Comparison of ENCODE assay signal across 17 cellular contexts in the genomic region with DNA sequence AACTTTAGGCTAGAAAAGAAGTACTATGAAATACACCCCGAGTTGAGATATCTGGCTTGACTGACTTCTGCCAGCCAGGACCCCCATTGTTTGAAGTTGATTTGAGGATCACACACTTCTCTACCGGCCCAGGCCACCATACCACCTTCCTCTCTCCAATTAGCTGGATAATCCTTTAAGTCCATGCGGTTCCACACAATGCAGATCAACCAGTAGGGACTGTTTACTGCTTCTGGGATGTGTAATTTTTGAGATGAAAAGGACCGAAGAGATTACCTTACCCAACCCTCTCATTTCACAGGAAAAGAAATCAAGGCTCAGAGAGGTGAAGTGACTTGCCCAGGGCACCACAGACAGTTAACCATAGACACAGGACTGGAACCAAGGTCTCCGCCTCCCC. TPM values are rescaled to one million over a fixed set of nuclear protein-coding genes. Genes with fewer than 3 reads are reported as not detected.
A peak's percentile ranks its signal among the peaks of the same experiment; 100 is the strongest.
DNase-seq lines count a peak whose midpoint lies in the region; TF ChIP-seq lines count a peak whose summit lies in the region.
"Had no signal": no experiment of that assay in that cellular context is flagged by ENCODE, and none has a peak within 500 bp of the region (broad histone marks: within the 10 kb centered on the region; RNA-seq: fewer than 3 reads in every experiment).

No MANE protein-coding gene starts in this region.

- WGBS in mammary epithelial cell (ENCODE audit: low coverage, missing lambda C conversion rate) = 96% methylated on average over 5 of the region's 5 CpGs
- WGBS in mesendoderm (ENCODE audit: extremely low coverage, insufficient coverage, low lambda C conversion rate) = no CpG with 5 or more reads among the region's 5 CpGs

- no peak overlapping the region for H2BK15ac ChIP-seq in mesendoderm (replicated peaks; ENCODE audit: low read depth)

- TF ChIP-seq CTCF in MCF 10A (IDR thresholded peaks at IDR 0.05; ENCODE audit: unreplicated experiment) (no peak), mammary epithelial cell (conservative IDR thresholded peaks at IDR 0.05 in 1 of 2, IDR thresholded peaks at IDR 0.05 in 1 of 2; ENCODE audit: extremely low read depth in 1 of 2, insufficient read depth in 1 of 2, low read depth in 1 of 2, low read length in 2 of 2) (no peak), VCaP (conservative IDR thresholded peaks at IDR 0.05) (no peak)

- H2BK5ac ChIP-seq in mesendoderm (ENCODE audit: low read length) = no peak overlapping the region

- H3K9ac ChIP-seq in mammary epithelial cell (ENCODE audit: insufficient read depth, low read length) = no peak overlapping the region
- H3K9ac ChIP-seq in mesendoderm (ENCODE audit: low read length) = no peak overlapping the region

- H3K79me1 ChIP-seq in mesendoderm (ENCODE audit: low read length) = no peaks in the 10 kb centered on the region

- H3K27me3 Mint-ChIP-seq in MCF 10A (ENCODE audit: insufficient read depth, unreplicated experiment) = no peaks in the 10 kb centered on the region
- H3K27me3 Mint-ChIP-seq: activated B cell treated with CpG ODN at 0.5 μM for 24 hours had no signal

- H3K27ac Mint-ChIP-seq in MCF 10A (ENCODE audit: low read depth, unreplicated experiment) = peak overlapping the region; percentile 46
- H3K27ac Mint-ChIP-seq: activated B cell treated with CpG ODN at 0.5 μM for 24 hours, HFFc6 had no signal

- no peak overlapping the region for H3K56ac ChIP-seq in mesendoderm (ENCODE audit: low read length)

- H3K27me3 ChIP-seq in mammary epithelial cell (ENCODE audit: insufficient read depth, low read length) = no peaks in the 10 kb centered on the region
- H3K27me3 ChIP-seq in mesendoderm (ENCODE audit: insufficient read depth, low read length, poor library complexity) = no peaks in the 10 kb centered on the region
- H3K27me3 ChIP-seq: testis had no signal

- H3K4me3 ChIP-seq in mammary epithelial cell (replicated peaks in 1 of 3; ENCODE audit: insufficient read depth in 1 of 3, low read depth in 2 of 3, low read length in 3 of 3) = no peak overlapping the region
- H3K4me3 ChIP-seq in mesendoderm (ENCODE audit: low read length) = no peak overlapping the region
- H3K4me3 ChIP-seq: testis had no signal

- no peaks in the 10 kb centered on the region for H4K20me1 ChIP-seq in mammary epithelial cell (ENCODE audit: insufficient read depth, low read length)

- H3K36me3 ChIP-seq in mammary epithelial cell (ENCODE audit: insufficient read depth, low read length) = no peaks in the 10 kb centered on the region
- no peaks in the 10 kb centered on the region for H3K36me3 ChIP-seq in mesendoderm (ENCODE audit: control insufficient read depth, insufficient read depth, low read length)

- H3K79me2 ChIP-seq in mammary epithelial cell (ENCODE audit: insufficient read depth, low read length) = peaks cover 39% of the 10 kb centered on the region
- no peaks in the 10 kb centered on the region for H3K79me2 ChIP-seq in mesendoderm (ENCODE audit: control insufficient read depth, insufficient read depth, low read length)

- no peaks in the 10 kb centered on the region for H3K9me3 Mint-ChIP-seq in MCF 10A (ENCODE audit: unreplicated experiment)
- H3K9me3 Mint-ChIP-seq: activated B cell treated with CpG ODN at 0.5 μM for 24 hours, HFFc6 had no signal

- CTCF ChIA-PET in MCF 10A (lab: Yijun Ruan, JAX) = no interaction called here
- CTCF ChIA-PET in mammary epithelial cell (lab: Charles Lee; ENCODE audit: low non-redundant PET) = no interaction called here

- dilution Hi-C loops in mammary epithelial cell (cut with HindIII; ENCODE audit: low sequenced_read_pairs) = no loop called here

- no peak overlapping the region for H2AFZ ChIP-seq in mammary epithelial cell (ENCODE audit: low read depth, low read length)

- no peak overlapping the region for H4K8ac ChIP-seq in mesendoderm (ENCODE audit: low read depth, low read length)

- H4K5ac ChIP-seq in mesendoderm (ENCODE audit: low read length) = no peak overlapping the region

- peaks cover 38% of the 10 kb centered on the region for H3K4me1 Mint-ChIP-seq in MCF 10A (ENCODE audit: insufficient read depth, unreplicated experiment)

- no peak overlapping the region for H2AK5ac ChIP-seq in mesendoderm (ENCODE audit: low read length)

- H3K4me2 ChIP-seq in mammary epithelial cell (ENCODE audit: insufficient read depth, low read depth, low read length) (no peak overlapping the region), mesendoderm (ENCODE audit: low read length) (no peak overlapping the region)

- H3K4ac ChIP-seq in mesendoderm (ENCODE audit: low read depth, low read length) = no peak overlapping the region

- no peak overlapping the region for H3K23ac ChIP-seq in mesendoderm (ENCODE audit: low read length)

- BruUV-seq in MCF 10A (replicated peaks; lab: Mats Ljungman, UMichigan) (no TSS peak), mammary epithelial cell (replicated peaks; lab: Mats Ljungman, UMichigan) (no TSS peak)

- peak overlapping the region; percentile 3 for H3K18ac ChIP-seq in mesendoderm (ENCODE audit: low read length)

- POLR2A ChIA-PET in MCF 10A (lab: Yijun Ruan, JAX) = interaction anchor here (1.1 to 8.9 kb wide), 5 partner anchors 9 to 22 kb away, joined by 3 to 111 read pairs (median 3); no protein-coding TSS in a partner anchor

- H3K36me3 Mint-ChIP-seq in MCF 10A (ENCODE audit: insufficient read depth, unreplicated experiment) = peaks cover 21% of the 10 kb centered on the region

- DNase-seq in MCF 10A (ENCODE audit: unreplicated experiment) (no peak), mammary epithelial cell (no peak), mesendoderm (peak; percentile 26), NCI-H2196 treated with DMSO at 0.1 percent for 48 hours (lab: John Stamatoyannopoulos, UW; ENCODE audit: unreplicated experiment) (no peak), NCI-H524 treated with DMSO at 0.1 percent for 48 hours (lab: John Stamatoyannopoulos, UW) (no peak), pons (ENCODE audit: low spot score) (no peak)
- no peak for DNase-seq in stimulated activated CD4-positive, alpha-beta T cell treated with anti-CD3 and anti-CD28 coated beads, Interleukin-4, amount 100 ng/mL, for 1 hour
- DNase-seq: activated B cell treated with CpG ODN at 0.5 μM for 24 hours; anterior cingulate cortex; effector CD4-positive, alpha-beta T cell; HFFc6; NCI-H2107; NCI-H526 treated with DMSO at 0.1 percent for 48 hours; retina; Right ventricle myocardium superior; testis had no signal

- H3K9me3 ChIP-seq in mammary epithelial cell (replicated peaks; ENCODE audit: insufficient read depth, low read length) = no peaks in the 10 kb centered on the region
- H3K9me3 ChIP-seq: testis had no signal

- H3K27ac ChIP-seq in mammary epithelial cell (ENCODE audit: insufficient read depth, low read depth, low read length) (no peak overlapping the region), VCaP (peak overlapping the region; percentile 97), mesendoderm (ENCODE audit: low read depth, low read length) (no peak overlapping the region)
- H3K27ac ChIP-seq: testis had no signal

- no peak overlapping the region for H2BK120ac ChIP-seq in mesendoderm (ENCODE audit: low read depth, low read length)

- intact Hi-C loops in MCF 10A (cut with micrococcal nuclease) = no loop called here
- intact Hi-C loops in mammary epithelial cell (cut with micrococcal nuclease) = no loop called here

- in situ Hi-C loops in mammary epithelial cell (cut with MboI; ENCODE audit: low sequenced_read_pairs in 2 of 2) = no loop called here

- peaks cover 19% of the 10 kb centered on the region for H3K4me1 ChIP-seq in mammary epithelial cell (ENCODE audit: insufficient read depth, low read length)
- H3K4me1 ChIP-seq in mesendoderm (ENCODE audit: control insufficient read depth, low read depth, low read length) = peaks cover 2% of the 10 kb centered on the region

- H3K4me3 Mint-ChIP-seq in MCF 10A (ENCODE audit: unreplicated experiment) = no peak overlapping the region
- H3K4me3 Mint-ChIP-seq: activated B cell treated with CpG ODN at 0.5 μM for 24 hours, HFFc6 had no signal

RNA-seq across cellular contexts. Expression of gene ERN1, which starts 20.5 kb away (rescaled TPM):
- total RNA-seq in MCF 10A (2022) (79.5 and 87.0 TPM in 2 replicates), mammary epithelial cell (10 to 100 TPM; 18.8 to 36.8 TPM)
- 5.3 TPM for polyA plus RNA-seq in mammary epithelial cell
- polyA minus RNA-seq in mammary epithelial cell = 3.7 TPM
- polyA plus RNA-seq in mesendoderm (2013, experiment 1 of 2) = 3.3 TPM
- polyA plus RNA-seq in mesendoderm (2013, experiment 2 of 2) = 2.9 TPM
